Comparison of ENCODE assay signal across 9 cellular contexts in genomic region chr19:18057557-18057956, GRCh38. TPM values are rescaled to one million over a fixed set of nuclear protein-coding genes. Genes with fewer than 3 reads are reported as not detected.
DNase-seq lines count a peak whose midpoint lies in the region; ATAC-seq and TF ChIP-seq lines count a peak whose summit lies in the region.
"Had no signal": no experiment of that assay in that cellular context is flagged by ENCODE, and none has a peak within 500 bp of the region (broad histone marks: within the 10 kb centered on the region; RNA-seq: fewer than 3 reads in every experiment).

No MANE protein-coding gene starts in this region.

- peak in 1 of 2 donors; percentile 19 for TF ChIP-seq POLR2A in gastrocnemius medialis (IDR thresholded peaks at IDR 0.05)

- no peak overlapping the region for H3K4me3 Mint-ChIP-seq in activated B cell treated with CpG ODN at 0.5 μM for 24 hours

- CTCF ChIA-PET in activated B cell treated with CpG ODN at 0.5 μM for 24 hours (lab: Charles Lee): interaction anchor here (0.6 to 7.5 kb wide), 9 partner anchors 12 to 191 kb away, joined by 3 to 91 read pairs (median 4); partner anchors contain the start of gene ARRDC2

- H3K9me3 ChIP-seq in GM23248 (ENCODE audit: low read depth) (no peaks in the 10 kb centered on the region), gastrocnemius medialis (no peaks in the 10 kb centered on the region)

- peaks cover 7% of the 10 kb centered on the region for H3K36me3 Mint-ChIP-seq in activated B cell treated with CpG ODN at 0.5 μM for 24 hours (ENCODE audit: low read depth)

- H3K79me2 ChIP-seq in GM23248 (ENCODE audit: insufficient read depth): no peaks in the 10 kb centered on the region

- DNase-seq in GM23248 (peak; percentile 36), activated B cell treated with CpG ODN at 0.5 μM for 24 hours (no peak), hippocampal formation (lab: John Stamatoyannopoulos, UW) (peak; percentile 49 to 69), gastrocnemius medialis (peak; percentile 72 to 74), GM19240 (ENCODE audit: insufficient read length, low spot score) (no peak)
- no peak for DNase-seq in activated effector memory CD4-positive, alpha-beta T cell treated with Interleukin-2 at 50 U/mL for 16 hours

- H3K27me3 ChIP-seq in GM23248 (replicated peaks; ENCODE audit: insufficient read depth): no peaks in the 10 kb centered on the region
- H3K27me3 ChIP-seq in gastrocnemius medialis: no peaks in the 10 kb centered on the region
- H3K27me3 ChIP-seq: cardiac muscle cell had no signal

- H2AFZ ChIP-seq in GM23248: peak overlapping the region; percentile 79

- no peak for ATAC-seq in activated B cell treated with CpG ODN at 0.5 μM for 24 hours (ENCODE audit: low read depth)
- ATAC-seq in gastrocnemius medialis: peak; percentile 72 to 76
- no peak for ATAC-seq in GM21526 (IDR thresholded peaks at IDR 0.05; ENCODE audit: low FRiP score, unreplicated experiment)
- no peak for ATAC-seq in HG02870 (IDR thresholded peaks at IDR 0.05; ENCODE audit: unreplicated experiment)

- H3K4me3 ChIP-seq in GM23248 (no peak overlapping the region), gastrocnemius medialis (peak overlapping the region in 3 of 4 donors; percentile 26 to 47 (median 45))
- H3K4me3 ChIP-seq: cardiac muscle cell had no signal

- peak overlapping the region; percentile 76 for H3K27ac Mint-ChIP-seq in activated B cell treated with CpG ODN at 0.5 μM for 24 hours

- in situ Hi-C loops in GM23248 (cut with MboI): loop anchor here (10.0 kb wide), 1 partner anchor 53 kb away; the partner anchor contains the start of gene ARRDC2
- in situ Hi-C loops in gastrocnemius medialis (cut with MboI; ENCODE audit: low sequenced_read_pairs in 4 of 4): loop anchor here (5.0 to 25.0 kb wide), 5 partner anchors 50 to 123 kb away; partner anchors contain the start of genes CCDC124 (in 3 of the 4) and ARRDC2 (in 2 of the 4)

- H3K9me3 Mint-ChIP-seq in activated B cell treated with CpG ODN at 0.5 μM for 24 hours: no peaks in the 10 kb centered on the region

- peaks cover 25% of the 10 kb centered on the region for H3K4me1 Mint-ChIP-seq in activated B cell treated with CpG ODN at 0.5 μM for 24 hours

- POLR2A ChIA-PET in activated B cell treated with CpG ODN at 0.5 μM for 24 hours (lab: Charles Lee): interaction anchor here (0.7 to 9.3 kb wide), 10 partner anchors 10 to 108 kb away, joined by 3 to 190 read pairs (median 18); partner anchors contain the start of genes ARRDC2 and IL12RB1

- no peak overlapping the region for H3K9ac ChIP-seq in GM23248

- no peaks in the 10 kb centered on the region for H3K9me2 ChIP-seq in GM23248 (ENCODE audit: insufficient read depth)

- H3K4me1 ChIP-seq in GM23248 (ENCODE audit: insufficient read depth) (0 out of 2 replicates have a peak, but pooled peaks cover 3% of the 10 kb centered on the region), gastrocnemius medialis (peaks cover 14% of the 10 kb centered on the region in 2 donors)

- H3K27ac ChIP-seq in GM23248: no peak overlapping the region
- H3K27ac ChIP-seq in gastrocnemius medialis: peak overlapping the region; percentile 73 to 91 (median 90)
- H3K27ac ChIP-seq: cardiac muscle cell had no signal

- no peaks in the 10 kb centered on the region for H4K20me1 ChIP-seq in GM23248 (ENCODE audit: insufficient read depth)

- no peak for TF ChIP-seq CTCF in activated B cell treated with CpG ODN at 0.5 μM for 24 hours (IDR thresholded peaks at IDR 0.05)
- TF ChIP-seq CTCF in gastrocnemius medialis (IDR thresholded peaks at IDR 0.05 in 4 of 5, conservative IDR thresholded peaks at IDR 0.05 in 1 of 5): no peak

- peaks cover 20% of the 10 kb centered on the region for H3F3A ChIP-seq in GM23248 (ENCODE audit: insufficient read depth)

- 57 to 61% methylated on average over 6 of the region's 6 CpGs for WGBS in GM23248 (ENCODE audit: low coverage in 1 of 2, low lambda C conversion rate in 2 of 2, missing lambda C conversion rate in 2 of 2), 2 experiments

- H3K27me3 Mint-ChIP-seq in activated B cell treated with CpG ODN at 0.5 μM for 24 hours: no peaks in the 10 kb centered on the region

- intact Hi-C loops in activated B cell treated with CpG ODN at 0.5 μM for 24 hours (cut with micrococcal nuclease) (loop anchor here (5.0 kb wide), 1 partner anchor 175 kb away; no protein-coding TSS in a partner anchor), gastrocnemius medialis (cut with DNase I; ENCODE audit: low total_unique reads) (no loop called here)

- no peak overlapping the region for H3K4me2 ChIP-seq in GM23248 (ENCODE audit: unreplicated experiment)

- H3K36me3 ChIP-seq in GM23248 (ENCODE audit: low read depth): no peaks in the 10 kb centered on the region
- H3K36me3 ChIP-seq in gastrocnemius medialis: no peaks in the 10 kb centered on the region
- H3K36me3 ChIP-seq: cardiac muscle cell had no signal

RNA-seq across cellular contexts. Expression of gene IL12RB1, which starts 29.2 kb away (rescaled TPM):
- not detected in 2 replicates for total RNA-seq in GM23248 (2014; rRNA removed; shearing (Covaris generic))
- polyA plus RNA-seq in GM23248 (2016; fragmentation: Nextera tagmentation; extraction: Ambion mirVana): not detected in 2 replicates
- total RNA-seq in activated B cell treated with CpG ODN at 0.5 μM for 24 hours: 19.9 and 20.9 TPM in 2 replicates
- total RNA-seq in gastrocnemius medialis: under 1 TPM in 2 of 4 donors, not detected in 2; 0.16 to 0.20 TPM
- total RNA-seq: cardiac muscle cell had no signal
- polyA plus RNA-seq: cardiac muscle cell had no signal

RNA-seq across cellular contexts. Expression of gene MAST3, which starts 40.0 kb away (rescaled TPM):
- total RNA-seq in GM23248 (2014; rRNA removed; shearing (Covaris generic)): 3.2 and 3.8 TPM in 2 replicates
- 5.6 and 6.1 TPM in 2 replicates for polyA plus RNA-seq in GM23248 (2016; fragmentation: Nextera tagmentation; extraction: Ambion mirVana)
- total RNA-seq in activated B cell treated with CpG ODN at 0.5 μM for 24 hours (44.3 and 48.6 TPM in 2 replicates), gastrocnemius medialis (1 to 10 TPM in 3 of 4 donors, under 1 TPM in 1; 0.66 to 2.8 (median 1.6) TPM)

RNA-seq across cellular contexts. Expression of gene ARRDC2, which starts 49.6 kb away (rescaled TPM):
- 15.9 and 19.7 TPM in 2 replicates for total RNA-seq in GM23248 (2014; rRNA removed; shearing (Covaris generic))
- 5.4 and 5.7 TPM in 2 replicates for polyA plus RNA-seq in GM23248 (2016; fragmentation: Nextera tagmentation; extraction: Ambion mirVana)
- total RNA-seq in activated B cell treated with CpG ODN at 0.5 μM for 24 hours (147 and 168 TPM in 2 replicates), gastrocnemius medialis (100 to 1,000 TPM; 476 to 810 (median 543) TPM)

Comparison
In these comparisons a context has a peak if more than half of its experiments do, and no peak if none do; other contexts are left out.
1. DNase-seq: peak in GM23248 (single experiment), hippocampal formation (2 of 2) and gastrocnemius medialis (2 of 2); none in activated B cell treated with CpG ODN at 0.5 μM for 24 hours (single experiment), activated effector memory CD4-positive, alpha-beta T cell treated with Interleukin-2 at 50 U/mL for 16 hours (single experiment) and GM19240 (single experiment).
2. ATAC-seq: peak in gastrocnemius medialis (2 of 2); none in activated B cell treated with CpG ODN at 0.5 μM for 24 hours (single experiment), GM21526 (single experiment) and HG02870 (single experiment).
3. RNA of gene IL12RB1, which starts 29.2 kb away (total RNA-seq): 19.9 to 20.9 TPM in activated B cell treated with CpG ODN at 0.5 μM for 24 hours; 0.16 to 0.20 TPM in gastrocnemius medialis and not detected in GM23248; every median in the first group is over 10 times any median in the second.